18 cellular contexts compared by ENCODE assay signal in the genomic region with DNA sequence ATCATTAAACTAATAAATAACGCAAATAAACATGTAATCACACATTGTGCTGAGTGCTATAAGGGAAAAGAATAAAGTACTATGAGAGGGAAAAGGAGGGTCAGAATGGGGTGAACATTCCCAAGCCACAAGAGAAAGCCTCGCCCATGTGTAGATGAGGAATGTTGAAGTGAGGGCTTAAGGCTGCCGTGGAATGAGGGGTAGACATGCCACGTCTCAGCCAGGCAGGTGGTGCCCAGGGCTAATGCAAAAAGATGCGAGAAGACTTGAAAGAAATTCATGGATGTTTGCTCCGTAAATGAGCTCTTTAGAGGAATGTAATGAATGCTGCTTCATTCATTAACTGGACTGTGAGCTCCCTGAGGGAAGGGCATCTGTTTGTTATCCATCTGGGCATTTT. TPM values are rescaled to one million over a fixed set of nuclear protein-coding genes. Genes with fewer than 3 reads are reported as not detected.
"Had no signal": no experiment of that assay in that cellular context is flagged by ENCODE, and none has a peak within 500 bp of the region (broad histone marks: within the 10 kb centered on the region; RNA-seq: fewer than 3 reads in every experiment).

No MANE protein-coding gene starts in this region.

- H3K9me3 ChIP-seq: colonic mucosa, esophagus squamous epithelium, gastroesophageal sphincter, left ventricle myocardium inferior, lower lobe of right lung, neutrophil, suprapubic skin, thyroid gland had no signal

- H3K4me1 Mint-ChIP-seq: immature natural killer cell, memory B cell had no signal

- H3K4me3 ChIP-seq: colonic mucosa, esophagus squamous epithelium, gastroesophageal sphincter, left ventricle myocardium inferior, lower lobe of right lung, smooth muscle cell, suprapubic skin, thyroid gland had no signal

- H3K4me1 ChIP-seq: colonic mucosa, esophagus squamous epithelium, gastroesophageal sphincter, left ventricle myocardium inferior, lower lobe of right lung, suprapubic skin, thyroid gland had no signal

- H3K27ac ChIP-seq: colonic mucosa, esophagus squamous epithelium, gastroesophageal sphincter, left ventricle myocardium inferior, lower lobe of right lung, neutrophil, suprapubic skin, thyroid gland had no signal

- H3K9me3 Mint-ChIP-seq: immature natural killer cell had no signal

- H3K36me3 Mint-ChIP-seq: immature natural killer cell, memory B cell had no signal

- H3K36me3 ChIP-seq: colonic mucosa, esophagus squamous epithelium, gastroesophageal sphincter, left ventricle myocardium inferior, lower lobe of right lung, neutrophil, suprapubic skin, thyroid gland had no signal

- H3K27ac Mint-ChIP-seq: immature natural killer cell, memory B cell had no signal

- H3K27me3 ChIP-seq: colonic mucosa, thyroid gland had no signal

- ATAC-seq: gastroesophageal sphincter; lower lobe of right lung; right cardiac atrium; stimulated activated naive CD8-positive, alpha-beta T cell treated with anti-CD3 and anti-CD28 coated beads, Interleukin-15, Interleukin-2, amounts not matched to agents 100 U/mL and 50 U/mL, for 24 hours had no signal

- DNase-seq: colonic mucosa; dermis blood vessel endothelial cell; esophagus squamous epithelium; immature natural killer cell; left ventricle myocardium inferior; lower lobe of right lung; midbrain; right cardiac atrium; stimulated activated CD4-positive, alpha-beta T cell treated with anti-CD3 and anti-CD28 coated beads, Interleukin-2, amount 100 ng/mL, for 48 hours; stimulated activated naive CD8-positive, alpha-beta T cell treated with anti-CD3 and anti-CD28 coated beads, Interleukin-15, Interleukin-2, amounts not matched to agents 100 U/mL and 50 U/mL, for 24 hours; thyroid gland had no signal

- H3K4me3 Mint-ChIP-seq: immature natural killer cell, memory B cell had no signal

RNA-seq across cellular contexts. Expression of a gene that starts 30.4 kb away (rescaled TPM):
- total RNA-seq: left ventricle myocardium inferior, lower lobe of right lung, osteoblast, right cardiac atrium, suprapubic skin, thyroid gland, ureter had no signal
